Comparison of ENCODE assay signal across 26 cellular contexts in the genomic region with DNA sequence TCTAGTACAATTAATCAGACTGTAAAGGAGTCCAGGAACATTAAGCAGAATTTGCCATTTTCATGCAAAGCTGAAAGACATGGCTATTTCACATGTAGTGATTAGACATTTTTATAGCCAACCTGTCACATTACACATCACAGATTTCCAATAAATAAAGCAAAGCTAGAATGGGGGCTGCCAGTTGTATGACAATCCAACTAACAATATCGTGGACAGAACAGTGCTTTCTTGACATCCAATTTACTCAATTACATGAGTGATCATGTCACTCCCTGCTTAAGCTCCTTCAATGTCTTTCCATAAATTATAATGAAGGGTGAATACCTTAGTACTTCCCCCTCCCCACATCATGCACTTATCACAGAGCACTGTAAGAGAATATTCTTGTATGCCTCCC.
"Had no signal": no experiment of that assay in that cellular context is flagged by ENCODE, and none has a peak within 500 bp of the region (broad histone marks: within the 10 kb centered on the region; RNA-seq: fewer than 3 reads in every experiment).

No MANE protein-coding gene starts in this region.

- H3K9me3 ChIP-seq: stomach, suprapubic skin, testis, thoracic aorta, thyroid gland, tibial artery, tibial nerve, transverse colon, upper lobe of left lung, upper lobe of right lung, uterus, vagina had no signal

- H3K4me3 ChIP-seq: stomach, suprapubic skin, testis, thoracic aorta, thyroid gland, tibial artery, tibial nerve, transverse colon, upper lobe of left lung, upper lobe of right lung, uterus, vagina had no signal

- ATAC-seq: stimulated activated effector memory CD8-positive, alpha-beta T cell treated with anti-CD3 and anti-CD28 coated beads, Interleukin-12 subunit alpha, Interleukin-12 subunit beta, amount 100 ng/mL, for 72 hours; stimulated activated memory B cell treated with anti-CD40 and anti-IgM and Interleukin-4, amounts not matched to agents 10 μg/mL and 1 μg/mL and 100 μg/mL, for 72 hours; stimulated activated naive B cell treated with anti-CD40 and anti-IgM and Interleukin-4, amounts not matched to agents 10 μg/mL and 1 μg/mL and 100 μg/mL, for 72 hours; stimulated activated naive CD8-positive, alpha-beta T cell treated with anti-CD3 and anti-CD28 coated beads, Interleukin-15, amount 100 ng/mL, for 72 hours; stimulated activated naive CD8-positive, alpha-beta T cell treated with anti-CD3 and anti-CD28 coated beads, Interleukin-15, Interleukin-2, amounts not matched to agents 100 U/mL and 50 U/mL, for 24 hours; upper lobe of right lung had no signal

- H3K27ac ChIP-seq: stomach, suprapubic skin, testis, thoracic aorta, thyroid gland, tibial artery, tibial nerve, transverse colon, upper lobe of left lung, upper lobe of right lung, uterus, vagina had no signal

- H3K36me3 ChIP-seq: stomach, suprapubic skin, thoracic aorta, thyroid gland, tibial artery, tibial nerve, transverse colon, upper lobe of left lung, upper lobe of right lung, uterus, vagina had no signal

- H3K27me3 ChIP-seq: stomach, suprapubic skin, testis, thyroid gland, tibial artery, tibial nerve, transverse colon, upper lobe of left lung, upper lobe of right lung, uterus, vagina had no signal

- DNase-seq: stimulated activated CD4-positive, alpha-beta T cell treated with anti-CD3 and anti-CD28 coated beads, Interleukin-2, amount 100 ng/mL, for 48 hours; stimulated activated CD4-positive, alpha-beta T cell treated with anti-CD3 and anti-CD28 coated beads, Interleukin-4, amount 100 ng/mL, for 1 hour; stimulated activated CD4-positive, alpha-beta T cell treated with anti-CD3 and anti-CD28 coated beads, Interleukin-4, amount 100 ng/mL, for 24 hours; stimulated activated CD4-positive, alpha-beta T cell treated with anti-CD3 and anti-CD28 coated beads, Interleukin-4, amount 100 ng/mL, for 4 hours; stimulated activated CD8-positive, alpha-beta memory T cell treated with anti-CD3 and anti-CD28 coated beads, Interleukin-4, amount 100 ng/mL, for 48 hours; stimulated activated naive B cell treated with anti-CD40 and anti-IgM and Interleukin-4, amounts not matched to agents 10 μg/mL and 1 μg/mL and 100 μg/mL, for 72 hours; stimulated activated naive CD4-positive, alpha-beta T cell; stimulated activated naive CD4-positive, alpha-beta T cell treated with Interleukin-2 at 50 U/mL for 16 hours; stimulated activated naive CD8-positive, alpha-beta T cell treated with anti-CD3 and anti-CD28 coated beads, Interleukin-15, amount 100 ng/mL, for 72 hours; stimulated activated naive CD8-positive, alpha-beta T cell treated with anti-CD3 and anti-CD28 coated beads, Interleukin-15, Interleukin-2, amounts not matched to agents 100 U/mL and 50 U/mL, for 24 hours; stomach; substantia nigra; testis; thyroid gland; tibial artery; transverse colon; trophoblast cell; upper lobe of left lung; upper lobe of right lung; uterus had no signal
